Comparison of ENCODE assay signal across 17 cellular contexts in the genomic region with DNA sequence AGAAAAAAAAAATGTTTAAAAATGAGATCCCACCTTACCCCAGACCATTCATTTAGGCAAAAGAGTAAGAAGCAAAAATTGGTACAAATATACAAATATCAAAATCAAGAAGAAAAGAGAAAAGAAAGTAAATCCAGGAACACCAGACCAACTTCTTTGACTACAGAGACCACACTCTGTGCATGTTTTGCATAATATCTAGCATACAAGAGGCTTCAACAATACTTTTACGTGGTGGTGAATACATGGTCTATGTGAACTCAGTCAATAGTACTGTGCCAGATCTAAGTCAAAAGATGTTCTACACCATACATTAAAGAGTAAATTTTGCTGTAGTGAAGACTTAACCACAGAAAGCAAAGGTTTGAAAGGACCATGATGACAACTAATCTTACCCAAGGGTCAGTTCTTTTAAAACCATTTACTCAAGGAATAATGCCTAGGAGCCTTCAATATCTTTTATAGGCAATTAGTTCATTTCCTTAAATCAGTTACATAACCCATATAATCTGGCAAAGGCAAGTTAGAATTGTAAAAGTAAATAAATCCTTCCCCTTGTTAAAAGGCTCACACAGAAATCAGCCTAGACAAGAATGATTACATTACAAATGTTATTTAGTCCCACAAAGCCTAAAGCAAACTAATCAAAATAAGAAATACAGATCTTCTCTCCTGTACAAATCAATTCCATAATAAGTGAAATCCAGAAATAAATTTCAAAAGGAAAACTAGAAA.
"Had no signal": no experiment of that assay in that cellular context is flagged by ENCODE, and none has a peak within 500 bp of the region (broad histone marks: within the 10 kb centered on the region; RNA-seq: fewer than 3 reads in every experiment).

No MANE protein-coding gene starts in this region.

- H3K27ac ChIP-seq: brain microvascular endothelial cell, colonic mucosa, heart left ventricle, thyroid gland had no signal

- ATAC-seq: heart left ventricle, left ventricle myocardium superior, mucosa of descending colon had no signal

- DNase-seq: activated CD4-positive, alpha-beta memory T cell treated with anti-CD3 and anti-CD28 coated beads for 36 hours; activated naive CD4-positive, alpha-beta T cell treated with anti-CD3 and anti-CD28 coated beads for 36 hours; activated T-cell treated with anti-CD3 and anti-CD28 coated beads, Interleukin-2, amount 50 U/mL, for 1 hour; anterior cingulate cortex; brain microvascular endothelial cell; colonic mucosa; endodermal cell; foreskin melanocyte; heart left ventricle; left ventricle myocardium superior; mucosa of descending colon; naive B cell; stimulated activated CD4-positive, alpha-beta T cell treated with anti-CD3 and anti-CD28 coated beads, Interleukin-12 subunit alpha, Interleukin-12 subunit beta, amount 100 ng/mL, for 4 hours; stimulated activated CD4-positive, alpha-beta T cell treated with anti-CD3 and anti-CD28 coated beads, Interleukin-1b, Interleukin-23, amount 100 ng/mL, for 48 hours; stimulated activated CD8-positive, alpha-beta memory T cell treated with anti-CD3 and anti-CD28 coated beads, Interleukin-4, amount 100 ng/mL, for 48 hours; stimulated activated naive CD4-positive, alpha-beta T cell treated with Interleukin-2 at 50 U/mL for 16 hours; thyroid gland had no signal

- H3K36me3 ChIP-seq: brain microvascular endothelial cell, colonic mucosa, thyroid gland had no signal

- H3K9me3 ChIP-seq: colonic mucosa, heart left ventricle, mucosa of descending colon, thyroid gland had no signal

- H3K4me3 ChIP-seq: colonic mucosa, heart left ventricle, mucosa of descending colon, thyroid gland had no signal

- H3K27me3 ChIP-seq: brain microvascular endothelial cell, colonic mucosa, heart left ventricle, thyroid gland had no signal

- H3K4me1 ChIP-seq: colonic mucosa, thyroid gland had no signal
